19 cellular contexts compared by ENCODE assay signal in the genomic region with DNA sequence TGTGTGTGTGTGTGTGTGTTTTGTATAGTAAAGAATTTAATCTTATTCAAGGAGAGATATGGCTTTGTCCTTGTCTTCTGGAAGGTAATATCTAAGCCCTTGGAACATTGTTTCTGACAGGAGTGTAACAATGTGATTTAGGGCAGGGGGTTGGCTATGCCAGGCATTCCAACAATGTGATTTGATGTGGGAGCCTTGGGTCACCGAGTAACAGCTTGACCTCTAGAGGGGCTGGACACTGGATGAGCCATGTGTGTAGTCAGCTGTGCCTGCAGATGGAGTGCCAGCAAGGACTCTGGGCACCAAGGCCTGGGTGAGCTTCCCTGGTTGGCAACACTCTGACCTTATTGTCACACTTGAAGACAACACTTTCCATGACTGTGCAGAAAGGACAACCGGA.
A peak's percentile ranks its signal among the peaks of the same experiment; 100 is the strongest.
DNase-seq lines count a peak whose midpoint lies in the region; FAIRE-seq and TF ChIP-seq lines count a peak whose summit lies in the region.
"Had no signal": no experiment of that assay in that cellular context is flagged by ENCODE, and none has a peak within 500 bp of the region (broad histone marks: within the 10 kb centered on the region; RNA-seq: fewer than 3 reads in every experiment).

No MANE protein-coding gene starts in this region.

- H3K4me1 Mint-ChIP-seq in neural progenitor cell, result no peaks in the 10 kb centered on the region
- H3K4me1 Mint-ChIP-seq: CD4-positive, CD25-positive, alpha-beta regulatory T cell; GM23338 had no signal

- H3K36me3 Mint-ChIP-seq in neural progenitor cell, result no peaks in the 10 kb centered on the region
- H3K36me3 Mint-ChIP-seq: CD4-positive, CD25-positive, alpha-beta regulatory T cell had no signal

- intact Hi-C loops in testis (cut with DNase I; ENCODE audit: low total_unique reads) (no loop called here), mammary epithelial cell (cut with micrococcal nuclease) (no loop called here)

- H3K27ac Mint-ChIP-seq in neural progenitor cell, result no peak overlapping the region
- H3K27ac Mint-ChIP-seq: CD4-positive, CD25-positive, alpha-beta regulatory T cell; GM23338; HFFc6 had no signal

- no peak overlapping the region for H3K27ac ChIP-seq in neural progenitor cell
- H3K27ac ChIP-seq in testis, result no peak overlapping the region
- H3K27ac ChIP-seq in mammary epithelial cell (ENCODE audit: insufficient read depth, low read depth, low read length), result no peak overlapping the region

- FAIRE-seq in bronchial epithelial cell (lab: Jason Lieb, UNC), result peak; percentile 43
- FAIRE-seq: GM12892, GM18507 had no signal

- H3K9ac ChIP-seq in neural progenitor cell (no peak overlapping the region), mammary epithelial cell (ENCODE audit: insufficient read depth, low read length) (no peak overlapping the region)

- DNase-seq in bronchial epithelial cell (ENCODE audit: low read depth), result no peak
- peak; percentile 46 for DNase-seq in kidney tubule cell (ENCODE audit: low spot score)
- DNase-seq in neural progenitor cell (ENCODE audit: low spot score), result peak; percentile 19
- peak; percentile 16 for DNase-seq in testis
- no peak for DNase-seq in mammary epithelial cell
- DNase-seq in NCI-H1092 treated with DMSO at 0.1 percent for 48 hours (lab: John Stamatoyannopoulos, UW), result no peak
- DNase-seq in ACHN, result no peak
- DNase-seq: BE2C; C1 segment of cervical spinal cord; Caco-2; CD4-positive, CD25-positive, alpha-beta regulatory T cell; DMS153; DMS79; GDM1; H7; HFFc6 had no signal

- no peak for TF ChIP-seq POLR2A in testis (IDR thresholded peaks at IDR 0.05)

- in situ Hi-C loops in mammary epithelial cell (cut with MboI; ENCODE audit: low sequenced_read_pairs in 2 of 2), result loop anchor here in 1 of 2 donors (25.0 kb wide), 1 partner anchor 365 kb away; no protein-coding TSS in a partner anchor
- in situ Hi-C loops in ACHN (cut with HindIII; ENCODE audit: low pct_ligation_motif_present, low pct_unique_long_range_greater_than_20kb, low sequenced_read_pairs), result no loop called here

- dilution Hi-C loops in mammary epithelial cell (cut with HindIII; ENCODE audit: low sequenced_read_pairs), result no loop called here

- no peaks in the 10 kb centered on the region for H3F3A ChIP-seq in neural progenitor cell (ENCODE audit: low read depth)

- CTCF ChIA-PET in mammary epithelial cell (lab: Charles Lee; ENCODE audit: low non-redundant PET), result no interaction called here

- WGBS in testis, 2 donors, result 48 to 65% methylated on average over 2 of the region's 2 CpGs
- WGBS in mammary epithelial cell (ENCODE audit: low coverage, missing lambda C conversion rate), result 100% methylated on average over 2 of the region's 2 CpGs

- H3K4me1 ChIP-seq in neural progenitor cell (no peaks in the 10 kb centered on the region), testis (no peaks in the 10 kb centered on the region), mammary epithelial cell (ENCODE audit: insufficient read depth, low read length) (no peaks in the 10 kb centered on the region)
- H3K4me1 ChIP-seq: BE2C, Caco-2 had no signal

- H3K9me3 ChIP-seq in neural progenitor cell (ENCODE audit: low read depth) (no peaks in the 10 kb centered on the region), testis (no peaks in the 10 kb centered on the region), mammary epithelial cell (replicated peaks; ENCODE audit: insufficient read depth, low read length) (no peaks in the 10 kb centered on the region)
- H3K9me3 ChIP-seq: BE2C, Caco-2 had no signal

- H3K79me2 ChIP-seq in neural progenitor cell (ENCODE audit: low read depth) (no peaks in the 10 kb centered on the region), mammary epithelial cell (ENCODE audit: insufficient read depth, low read length) (no peaks in the 10 kb centered on the region)

- H4K20me1 ChIP-seq in neural progenitor cell (ENCODE audit: low read depth) (no peaks in the 10 kb centered on the region), mammary epithelial cell (ENCODE audit: insufficient read depth, low read length) (no peaks in the 10 kb centered on the region)

- BruUV-seq in mammary epithelial cell (replicated peaks; lab: Mats Ljungman, UMichigan), result no TSS peak

- H3K4me3 ChIP-seq in bronchial epithelial cell (ENCODE audit: low read depth, low read length) (no peak overlapping the region), neural progenitor cell (no peak overlapping the region), testis (no peak overlapping the region), mammary epithelial cell (replicated peaks in 1 of 3; ENCODE audit: insufficient read depth in 1 of 3, low read depth in 2 of 3, low read length in 3 of 3) (no peak overlapping the region)
- H3K4me3 ChIP-seq: GM23338 had no signal

- H3K36me3 ChIP-seq in bronchial epithelial cell (ENCODE audit: control insufficient read depth, insufficient read depth, low read length) (no peaks in the 10 kb centered on the region), neural progenitor cell (no peaks in the 10 kb centered on the region), testis (ENCODE audit: low read depth, missing control alignments) (no peaks in the 10 kb centered on the region), mammary epithelial cell (ENCODE audit: insufficient read depth, low read length) (no peaks in the 10 kb centered on the region)
- H3K36me3 ChIP-seq: BE2C had no signal

- H3K4me3 Mint-ChIP-seq in neural progenitor cell, result no peak overlapping the region
- H3K4me3 Mint-ChIP-seq: CD4-positive, CD25-positive, alpha-beta regulatory T cell; GM23338; HFFc6 had no signal

- no peaks in the 10 kb centered on the region for H3K27me3 ChIP-seq in bronchial epithelial cell (ENCODE audit: control insufficient read depth, insufficient read depth, low read length)
- H3K27me3 ChIP-seq in neural progenitor cell, result no peaks in the 10 kb centered on the region
- H3K27me3 ChIP-seq in testis, result no peaks in the 10 kb centered on the region
- no peaks in the 10 kb centered on the region for H3K27me3 ChIP-seq in mammary epithelial cell (ENCODE audit: insufficient read depth, low read length)
- H3K27me3 ChIP-seq: BE2C had no signal

- no peak overlapping the region for H2AFZ ChIP-seq in neural progenitor cell (replicated peaks)
- no peak overlapping the region for H2AFZ ChIP-seq in mammary epithelial cell (ENCODE audit: low read depth, low read length)
- H2AFZ ChIP-seq: GM23338 had no signal

- H3K27me3 Mint-ChIP-seq in neural progenitor cell (ENCODE audit: insufficient read depth, low read depth), result no peaks in the 10 kb centered on the region
- H3K27me3 Mint-ChIP-seq: CD4-positive, CD25-positive, alpha-beta regulatory T cell had no signal

- no peaks in the 10 kb centered on the region for H3K9me3 Mint-ChIP-seq in neural progenitor cell
- H3K9me3 Mint-ChIP-seq: HFFc6 had no signal

- H3K4me2 ChIP-seq in neural progenitor cell, result no peak overlapping the region
- H3K4me2 ChIP-seq in mammary epithelial cell (ENCODE audit: insufficient read depth, low read depth, low read length), result no peak overlapping the region
- H3K4me2 ChIP-seq: GM23338 had no signal

- TF ChIP-seq CTCF in bronchial epithelial cell (IDR thresholded peaks at IDR 0.05; ENCODE audit: insufficient read depth, low read length, severe bottlenecking) (no peak), neural progenitor cell (IDR thresholded peaks at IDR 0.05) (no peak), testis (IDR thresholded peaks at IDR 0.05) (no peak), mammary epithelial cell (conservative IDR thresholded peaks at IDR 0.05 in 1 of 2, IDR thresholded peaks at IDR 0.05 in 1 of 2; ENCODE audit: extremely low read depth in 1 of 2, insufficient read depth in 1 of 2, low read depth in 1 of 2, low read length in 2 of 2) (no peak)

Comparison
In these comparisons a context has a peak if more than half of its experiments do, and no peak if none do; other contexts are left out.
1. DNase-seq: peak in kidney tubule cell (single experiment), neural progenitor cell (single experiment) and testis (single experiment); none in bronchial epithelial cell (single experiment), mammary epithelial cell (single experiment), NCI-H1092 treated with DMSO at 0.1 percent for 48 hours (single experiment) and ACHN (single experiment).